In genomic region chr3:46946416-46946815, GRCh38 we compare ENCODE assay signal across 13 cellular contexts. TPM values are rescaled to one million over a fixed set of nuclear protein-coding genes. Genes with fewer than 3 reads are reported as not detected.
A peak's percentile ranks its signal among the peaks of the same experiment; 100 is the strongest.
DNase-seq lines count a peak whose midpoint lies in the region; ATAC-seq and FAIRE-seq lines count a peak whose summit lies in the region.
"Had no signal": no experiment of that assay in that cellular context is flagged by ENCODE, and none has a peak within 500 bp of the region (broad histone marks: within the 10 kb centered on the region; RNA-seq: fewer than 3 reads in every experiment).

No MANE protein-coding gene starts in this region.

- ATAC-seq in naive thymus-derived CD8-positive, alpha-beta T cell: no peak
- ATAC-seq in HG03039 (IDR thresholded peaks at IDR 0.05; ENCODE audit: unreplicated experiment) (no peak), HG02970 (IDR thresholded peaks at IDR 0.05; ENCODE audit: low FRiP score, unreplicated experiment) (no peak)

- H3K4me1 Mint-ChIP-seq in naive thymus-derived CD8-positive, alpha-beta T cell: peaks cover 48 to 93% (median 91%) of the 10 kb centered on the region in 4 donors

- H3K36me3 ChIP-seq in BLaER1: peaks cover 71% of the 10 kb centered on the region
- no peaks in the 10 kb centered on the region for H3K36me3 ChIP-seq in duodenal mucosa (ENCODE audit: control insufficient read depth in 1 of 2, insufficient read depth in 2 of 2, low read length in 2 of 2)

- peaks cover 98% of the 10 kb centered on the region for H4K20me1 ChIP-seq in BLaER1

- no peaks in the 10 kb centered on the region for H3K9me3 Mint-ChIP-seq in naive thymus-derived CD8-positive, alpha-beta T cell

- H3K36me3 Mint-ChIP-seq in naive thymus-derived CD8-positive, alpha-beta T cell: peaks cover 0 to 25% (median 3%) of the 10 kb centered on the region in 3 donors

- H3K27ac ChIP-seq in BLaER1 (peak overlapping the region; percentile 82; the same call in 1 of the 2 replicates), duodenal mucosa (ENCODE audit: low read depth, low read length) (peak overlapping the region; percentile 68)

- H3K27me3 ChIP-seq in BLaER1 (no peaks in the 10 kb centered on the region), duodenal mucosa (ENCODE audit: control insufficient read depth in 1 of 2, insufficient read depth in 2 of 2, low read length in 2 of 2) (no peaks in the 10 kb centered on the region)

- H3K4me1 ChIP-seq in BLaER1 (peaks cover 88% of the 10 kb centered on the region), duodenal mucosa (ENCODE audit: control insufficient read depth in 1 of 2, insufficient read depth in 2 of 2, low read length in 2 of 2) (peaks cover 88 to 94% of the 10 kb centered on the region in 2 donors)

- H3K27me3 Mint-ChIP-seq in naive thymus-derived CD8-positive, alpha-beta T cell: no peaks in the 10 kb centered on the region

- H3K4me3 ChIP-seq in BLaER1 (no peak overlapping the region), duodenal mucosa (ENCODE audit: low read depth in 1 of 2, low read length in 2 of 2) (no peak overlapping the region)
- H3K4me3 ChIP-seq: coronary artery had no signal

- peak overlapping the region in 6 of 10 donors; percentile 11 to 77 (median 51) for H3K4me3 Mint-ChIP-seq in naive thymus-derived CD8-positive, alpha-beta T cell

- H3K27ac Mint-ChIP-seq in naive thymus-derived CD8-positive, alpha-beta T cell: peak overlapping the region; percentile 23 to 97 (median 82)

- H3K9me3 ChIP-seq in BLaER1: peaks cover 10% of the 10 kb centered on the region; the same call in 1 of the 2 replicates
- H3K9me3 ChIP-seq in duodenal mucosa (ENCODE audit: control insufficient read depth in 1 of 2, low read length in 2 of 2): no peaks in the 10 kb centered on the region

- DNase-seq in LoVo (ENCODE audit: low spot score) (peak; percentile 62), NAMALWA (ENCODE audit: low spot score) (no peak), GM19239 (ENCODE audit: insufficient read length, low spot score) (no peak)
- DNase-seq in naive thymus-derived CD8-positive, alpha-beta T cell: no peak
- DNase-seq: activated CD8-positive, alpha-beta memory T cell treated with anti-CD3 and anti-CD28 coated beads for 24 hours; COR-L47; retina had no signal

- H3K4me2 ChIP-seq in BLaER1: peak overlapping the region; percentile 86; the same call in 1 of the 2 replicates

- H3K9ac ChIP-seq in BLaER1 (no peak overlapping the region), duodenal mucosa (ENCODE audit: low read depth in 1 of 2, low read length in 2 of 2) (peak overlapping the region; percentile 20 to 37)

- no peak for FAIRE-seq in GM19239 (lab: Jason Lieb, UNC)
- FAIRE-seq: GM12892 had no signal

- POLR2A ChIA-PET in naive thymus-derived CD8-positive, alpha-beta T cell (lab: Charles Lee): interaction anchor here (0.9 to 1.1 kb wide), 2 partner anchors 20 to 63 kb away, joined by 3 read pairs; no protein-coding TSS in a partner anchor

RNA-seq across cellular contexts. Expression of gene CCDC12, which starts 30.1 kb away (rescaled TPM):
- total RNA-seq in naive thymus-derived CD8-positive, alpha-beta T cell: 10 to 100 TPM; 58.8 to 59.5 TPM
- 100 to 1,000 TPM in 2 of 3 donors, 10 to 100 TPM in 1; 81.9 to 106 (median 106) TPM for polyA plus RNA-seq in naive thymus-derived CD8-positive, alpha-beta T cell

RNA-seq across cellular contexts. Expression of gene NBEAL2, which starts 33.0 kb away (rescaled TPM):
- 10 to 100 TPM; 40.7 to 46.0 TPM for total RNA-seq in naive thymus-derived CD8-positive, alpha-beta T cell
- 1 to 10 TPM in 2 of 3 donors, under 1 TPM in 1; 0.89 to 2.8 (median 1.9) TPM for polyA plus RNA-seq in naive thymus-derived CD8-positive, alpha-beta T cell
